ENCODE assay signal across 25 cellular contexts in the genomic region with DNA sequence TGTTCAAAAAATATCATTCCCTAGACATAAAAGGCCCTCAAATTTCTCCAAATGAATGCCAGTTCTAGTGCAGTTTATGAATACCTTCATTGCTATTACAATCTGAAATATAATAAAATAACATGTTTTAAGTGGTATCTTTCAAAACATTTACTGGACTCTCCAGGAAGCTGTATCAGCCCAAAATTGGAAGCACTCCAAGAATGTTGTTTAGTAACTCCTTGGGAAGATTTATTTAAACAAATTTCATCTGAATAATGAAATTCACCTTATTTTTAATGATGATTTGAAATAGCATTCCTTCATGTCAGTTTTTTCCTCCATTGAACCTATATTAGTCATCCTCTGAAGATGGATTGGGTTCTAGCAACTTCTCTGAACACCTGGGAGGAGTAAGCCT.
A peak's percentile ranks its signal among the peaks of the same experiment; 100 is the strongest.
DNase-seq lines count a peak whose midpoint lies in the region; TF ChIP-seq lines count a peak whose summit lies in the region.
"Had no signal": no experiment of that assay in that cellular context is flagged by ENCODE, and none has a peak within 500 bp of the region (broad histone marks: within the 10 kb centered on the region; RNA-seq: fewer than 3 reads in every experiment).

No MANE protein-coding gene starts in this region.

- H3F3A ChIP-seq in smooth muscle cell (ENCODE audit: low read depth) = no peaks in the 10 kb centered on the region

- H2BK5ac ChIP-seq in mesenchymal stem cell (ENCODE audit: low read depth, low read length, poor library complexity, severe bottlenecking) = no peak overlapping the region

- no peak for TF ChIP-seq CTCF in cardiac fibroblast (IDR thresholded peaks at IDR 0.05; ENCODE audit: low read depth, low read length)
- TF ChIP-seq CTCF in smooth muscle cell (IDR thresholded peaks at IDR 0.05; ENCODE audit: borderline replicate concordance, insufficient read depth, poor library complexity, severe bottlenecking) = no peak

- H3K9me3 ChIP-seq in mesenchymal stem cell (ENCODE audit: control insufficient read depth, low read length) (no peaks in the 10 kb centered on the region), smooth muscle cell (replicated peaks; ENCODE audit: low read depth) (no peaks in the 10 kb centered on the region)
- H3K9me3 ChIP-seq: SJSA1, testis had no signal

- H2AK5ac ChIP-seq in mesenchymal stem cell (ENCODE audit: low read length, severe bottlenecking) = no peak overlapping the region

- no peak overlapping the region for H3K14ac ChIP-seq in mesenchymal stem cell (ENCODE audit: low read length in 2 of 2)

- no peak overlapping the region for H3K9ac ChIP-seq in mesenchymal stem cell (ENCODE audit: low read length)
- H3K9ac ChIP-seq in smooth muscle cell (ENCODE audit: low read depth) = no peak overlapping the region
- H3K9ac ChIP-seq: parathyroid adenoma had no signal

- H3K9me3 Mint-ChIP-seq in activated naive CD4-positive, alpha-beta T cell treated with anti-CD3 and anti-CD28 coated beads, Interleukin-2, amount 10 ng/mL, durations not matched to agents 7 days and 5 days = no peaks in the 10 kb centered on the region
- H3K9me3 Mint-ChIP-seq: activated CD4-positive, alpha-beta T cell treated with anti-CD3 and anti-CD28 coated beads, Interleukin-2, amount 10 ng/mL, durations not matched to agents 7 days and 5 days; HFFc6; stimulated activated naive B cell treated with anti-CD40 and anti-IgM and Interleukin-4, amounts not matched to agents 10 μg/mL and 1 μg/mL and 100 μg/mL, for 72 hours had no signal

- H3K27ac ChIP-seq in mesenchymal stem cell (ENCODE audit: low read length, poor library complexity, severe bottlenecking) (no peak overlapping the region), smooth muscle cell (ENCODE audit: low read depth) (no peak overlapping the region)
- H3K27ac ChIP-seq: dorsolateral prefrontal cortex, epithelial cell of prostate, parathyroid adenoma, SJSA1, testis, VCaP had no signal

- no peak overlapping the region for H2BK12ac ChIP-seq in mesenchymal stem cell (ENCODE audit: low read length in 2 of 2)

- DNase-seq in EL (peak; percentile 23), M059J (ENCODE audit: low read depth) (peak; percentile 16), cardiac fibroblast (ENCODE audit: low read depth in 2 of 2) (peak; percentile 66 to 78), mesenchymal stem cell (peak; percentile 15), smooth muscle cell (lab: John Stamatoyannopoulos, UW; ENCODE audit: unreplicated experiment) (no peak), NCI-H1092 (lab: John Stamatoyannopoulos, UW) (no peak)
- DNase-seq in activated naive CD4-positive, alpha-beta T cell treated with anti-CD3 and anti-CD28 coated beads, Interleukin-2, amount 10 ng/mL, durations not matched to agents 7 days and 5 days = no peak
- DNase-seq: activated CD4-positive, alpha-beta T cell treated with anti-CD3 and anti-CD28 coated beads, Interleukin-2, amount 10 ng/mL, durations not matched to agents 7 days and 5 days; caudate nucleus; CD8-positive, alpha-beta T cell; dorsolateral prefrontal cortex; glutamatergic neuron; HFFc6; KBM-7; left colon; MV-4-11; NCI-H187 treated with DMSO at 0.1 percent for 48 hours; stimulated activated naive B cell treated with anti-CD40 and anti-IgM and Interleukin-4, amounts not matched to agents 10 μg/mL and 1 μg/mL and 100 μg/mL, for 72 hours; testis had no signal

- no peaks in the 10 kb centered on the region for H3K79me1 ChIP-seq in mesenchymal stem cell (replicated peaks; ENCODE audit: low read length, poor library complexity, severe bottlenecking)

- no peaks in the 10 kb centered on the region for H3K27me3 Mint-ChIP-seq in activated naive CD4-positive, alpha-beta T cell treated with anti-CD3 and anti-CD28 coated beads, Interleukin-2, amount 10 ng/mL, durations not matched to agents 7 days and 5 days
- H3K27me3 Mint-ChIP-seq: activated CD4-positive, alpha-beta T cell treated with anti-CD3 and anti-CD28 coated beads, Interleukin-2, amount 10 ng/mL, durations not matched to agents 7 days and 5 days; natural killer cell treated with Interleukin-12 subunit alpha and Interleukin-12 subunit beta and Interleukin-15 and Interleukin-18, amount 100 ng/mL, for 72 hours; stimulated activated naive B cell treated with anti-CD40 and anti-IgM and Interleukin-4, amounts not matched to agents 10 μg/mL and 1 μg/mL and 100 μg/mL, for 72 hours had no signal

- H2BK120ac ChIP-seq in mesenchymal stem cell (ENCODE audit: low read depth, low read length) = no peak overlapping the region

- H2BK15ac ChIP-seq in mesenchymal stem cell (ENCODE audit: low read depth, poor library complexity, severe bottlenecking) = no peak overlapping the region

- H3K4me1 Mint-ChIP-seq in activated naive CD4-positive, alpha-beta T cell treated with anti-CD3 and anti-CD28 coated beads, Interleukin-2, amount 10 ng/mL, durations not matched to agents 7 days and 5 days = no peaks in the 10 kb centered on the region
- H3K4me1 Mint-ChIP-seq: activated CD4-positive, alpha-beta T cell treated with anti-CD3 and anti-CD28 coated beads, Interleukin-2, amount 10 ng/mL, durations not matched to agents 7 days and 5 days; stimulated activated naive B cell treated with anti-CD40 and anti-IgM and Interleukin-4, amounts not matched to agents 10 μg/mL and 1 μg/mL and 100 μg/mL, for 72 hours had no signal

- H3K4me3 ChIP-seq in cardiac fibroblast (replicated peaks in 1 of 2; ENCODE audit: low read depth in 2 of 2, low read length in 2 of 2) (no peak overlapping the region), mesenchymal stem cell (ENCODE audit: insufficient read depth in 1 of 2, low read depth in 1 of 2, low read length in 2 of 2) (no peak overlapping the region), smooth muscle cell (no peak overlapping the region)
- H3K4me3 ChIP-seq: dorsolateral prefrontal cortex, SJSA1, testis had no signal

- no peaks in the 10 kb centered on the region for H4K20me1 ChIP-seq in smooth muscle cell (ENCODE audit: low read depth)

- H3K18ac ChIP-seq in mesenchymal stem cell (ENCODE audit: low read depth in 1 of 2, low read length in 2 of 2) = no peak overlapping the region

- H3K79me2 ChIP-seq in smooth muscle cell (ENCODE audit: low read depth) = no peaks in the 10 kb centered on the region
- H3K79me2 ChIP-seq: parathyroid adenoma had no signal

- H3K4me3 Mint-ChIP-seq in activated naive CD4-positive, alpha-beta T cell treated with anti-CD3 and anti-CD28 coated beads, Interleukin-2, amount 10 ng/mL, durations not matched to agents 7 days and 5 days = no peak overlapping the region
- H3K4me3 Mint-ChIP-seq: activated CD4-positive, alpha-beta T cell treated with anti-CD3 and anti-CD28 coated beads, Interleukin-2, amount 10 ng/mL, durations not matched to agents 7 days and 5 days; CD8-positive, alpha-beta T cell; HFFc6; natural killer cell treated with Interleukin-12 subunit alpha and Interleukin-12 subunit beta and Interleukin-15 and Interleukin-18, amount 100 ng/mL, for 72 hours; stimulated activated naive B cell treated with anti-CD40 and anti-IgM and Interleukin-4, amounts not matched to agents 10 μg/mL and 1 μg/mL and 100 μg/mL, for 72 hours had no signal

- H3K36me3 ChIP-seq in mesenchymal stem cell (ENCODE audit: control insufficient read depth in 1 of 2, insufficient read depth in 2 of 2, low read depth in 1 of 2, low read length in 2 of 2) (no peaks in the 10 kb centered on the region), smooth muscle cell (ENCODE audit: low read depth) (no peaks in the 10 kb centered on the region)
- H3K36me3 ChIP-seq: SJSA1 had no signal

- H3K23ac ChIP-seq in mesenchymal stem cell (ENCODE audit: low read length in 2 of 2) = no peak overlapping the region

- no peaks in the 10 kb centered on the region for H3K36me3 Mint-ChIP-seq in activated naive CD4-positive, alpha-beta T cell treated with anti-CD3 and anti-CD28 coated beads, Interleukin-2, amount 10 ng/mL, durations not matched to agents 7 days and 5 days
- H3K36me3 Mint-ChIP-seq: CD8-positive, alpha-beta T cell; stimulated activated naive B cell treated with anti-CD40 and anti-IgM and Interleukin-4, amounts not matched to agents 10 μg/mL and 1 μg/mL and 100 μg/mL, for 72 hours had no signal

- H3K27me3 ChIP-seq in mesenchymal stem cell (ENCODE audit: control insufficient read depth in 1 of 2, insufficient read depth in 1 of 2, low read length in 2 of 2) (no peaks in the 10 kb centered on the region), smooth muscle cell (ENCODE audit: low read depth) (no peaks in the 10 kb centered on the region)
- H3K27me3 ChIP-seq: dorsolateral prefrontal cortex, SJSA1, testis had no signal

- no peak overlapping the region for H2AFZ ChIP-seq in mesenchymal stem cell (ENCODE audit: low read depth, low read length)
- no peak overlapping the region for H2AFZ ChIP-seq in smooth muscle cell (ENCODE audit: low read depth)
- H2AFZ ChIP-seq: parathyroid adenoma had no signal

- no peak overlapping the region for H3K4ac ChIP-seq in mesenchymal stem cell (ENCODE audit: low read depth in 1 of 2, low read length in 2 of 2)

- H3K27ac Mint-ChIP-seq in activated naive CD4-positive, alpha-beta T cell treated with anti-CD3 and anti-CD28 coated beads, Interleukin-2, amount 10 ng/mL, durations not matched to agents 7 days and 5 days = no peak overlapping the region
- H3K27ac Mint-ChIP-seq: activated CD4-positive, alpha-beta T cell treated with anti-CD3 and anti-CD28 coated beads, Interleukin-2, amount 10 ng/mL, durations not matched to agents 7 days and 5 days; activated T-helper 2 cell treated with anti-CD3 and anti-CD28 coated beads, Interferon-gamma antibody, Interleukin-2, Interleukin-4, amounts not matched to agents 10 μg/mL and 5 μg/mL and 100 μg/mL, durations not matched to agents 14 hours and 24 hours and 36 hours; CD8-positive, alpha-beta T cell; HFFc6; natural killer cell treated with Interleukin-12 subunit alpha and Interleukin-12 subunit beta and Interleukin-15 and Interleukin-18, amount 100 ng/mL, for 72 hours; stimulated activated naive B cell treated with anti-CD40 and anti-IgM and Interleukin-4, amounts not matched to agents 10 μg/mL and 1 μg/mL and 100 μg/mL, for 72 hours had no signal

- H3K4me2 ChIP-seq in mesenchymal stem cell (ENCODE audit: low read length, poor library complexity, severe bottlenecking) (no peak overlapping the region), smooth muscle cell (no peak overlapping the region)

- CTCF ChIA-PET in activated naive CD4-positive, alpha-beta T cell treated with anti-CD3 and anti-CD28 coated beads, Interleukin-2, amount 10 ng/mL, durations not matched to agents 7 days and 5 days (lab: Charles Lee) = interaction anchor here (0.6 kb wide), 1 partner anchor 1328 kb away, joined by 3 read pairs; no protein-coding TSS in a partner anchor

- H4K91ac ChIP-seq in mesenchymal stem cell (ENCODE audit: low read length) = no peak overlapping the region

- H4K8ac ChIP-seq in mesenchymal stem cell (ENCODE audit: low read length) = no peak overlapping the region

- H3K4me1 ChIP-seq in mesenchymal stem cell (ENCODE audit: control insufficient read depth, insufficient read depth, low read depth, low read length) (no peaks in the 10 kb centered on the region), smooth muscle cell (ENCODE audit: low read depth) (no peaks in the 10 kb centered on the region)
- H3K4me1 ChIP-seq: parathyroid adenoma, SJSA1, testis had no signal

Comparison
In these comparisons a context has a peak if more than half of its experiments do, and no peak if none do; other contexts are left out.
1. DNase-seq: peak in EL (single experiment), M059J (single experiment), cardiac fibroblast (2 of 2) and mesenchymal stem cell (single experiment); none in smooth muscle cell (single experiment), NCI-H1092 (single experiment) and activated naive CD4-positive, alpha-beta T cell treated with anti-CD3 and anti-CD28 coated beads, Interleukin-2, amount 10 ng/mL, durations not matched to agents 7 days and 5 days (single experiment).